1 cellular context compared by ENCODE assay signal in genomic region chr1:32724678-32725594, GRCh38.
TF ChIP-seq lines count a peak whose summit lies in the region.

No MANE protein-coding gene starts in this region.

TF ChIP-seq in HepG2, 621 proteins besides CTCF, POLR2A, EP300 and RAD21 (continued from another document):
- TF ChIP-seq ZNF784 (CRISPR knock-in tag; IDR thresholded peaks at IDR 0.05; ENCODE audit: borderline replicate concordance) (no peak), SKI (IDR thresholded peaks at IDR 0.05; ENCODE audit: partially characterized antibody) (no peak), MAZ (IDR thresholded peaks at IDR 0.05; ENCODE audit: borderline replicate concordance, low read depth, low read length) (no peak), MAZ (CRISPR knock-in tag; IDR thresholded peaks at IDR 0.05; ENCODE audit: low read depth) (no peak), ZBTB37 (CRISPR knock-in tag; IDR thresholded peaks at IDR 0.05) (no peak), ZSCAN9 (CRISPR knock-in tag; IDR thresholded peaks at IDR 0.05; ENCODE audit: borderline replicate concordance) (no peak), MAFK (conservative IDR thresholded peaks at IDR 0.05 in 1 of 2, IDR thresholded peaks at IDR 0.05 in 1 of 2; ENCODE audit: low read length in 2 of 2) (peak; percentile 26 to 78; a peak in 2 of 4 replicates), SMYD3 (CRISPR knock-in tag; IDR thresholded peaks at IDR 0.05) (no peak)
